ENCODE assay signal across 30 cellular contexts in genomic region chr10:125857185-125857760, GRCh38. TPM values are rescaled to one million over a fixed set of nuclear protein-coding genes. Genes with fewer than 3 reads are reported as not detected.
"Had no signal": no experiment of that assay in that cellular context is flagged by ENCODE, and none has a peak within 500 bp of the region (broad histone marks: within the 10 kb centered on the region; RNA-seq: fewer than 3 reads in every experiment).

No MANE protein-coding gene starts in this region.

- H3K27ac Mint-ChIP-seq: activated B cell treated with CpG ODN at 0.5 μM for 24 hours; activated CD4-positive, alpha-beta T cell treated with anti-CD3 and anti-CD28 coated beads, Interleukin-2, amount 10 ng/mL, durations not matched to agents 24 days and 14 days; activated CD8-positive, alpha-beta memory T cell treated with anti-CD3 and anti-CD28 coated beads, Interleukin-2, amount 10 ng/mL, durations not matched to agents 7 days and 5 days; activated naive CD4-positive, alpha-beta T cell treated with anti-CD3 and anti-CD28 coated beads, Interleukin-2, amount 50 U/mL, for 72 hours; activated naive CD8-positive, alpha-beta T cell treated with anti-CD3 and anti-CD28 coated beads, Interleukin-2, amount 50 U/mL, for 24 hours; activated T-cell treated with anti-CD3 and anti-CD28 coated beads, Interleukin-2, amount 50 U/mL, for 24 hours; activated T-helper 1 cell treated with anti-CD3 and anti-CD28 coated beads, Interleukin-12 subunit alpha, Interleukin-12 subunit beta, Interleukin-2, Interleukin-4 antibody, amounts not matched to agents 30 ng/mL and 10 ng/mL and 1 ng/mL, durations not matched to agents 14 hours and 24 hours and 36 hours had no signal

- H3K4me3 Mint-ChIP-seq: activated B cell treated with CpG ODN at 0.5 μM for 24 hours; activated CD4-positive, alpha-beta T cell treated with anti-CD3 and anti-CD28 coated beads, Interleukin-2, amount 10 ng/mL, durations not matched to agents 24 days and 14 days; activated CD8-positive, alpha-beta memory T cell treated with anti-CD3 and anti-CD28 coated beads, Interleukin-2, amount 10 ng/mL, durations not matched to agents 7 days and 5 days; activated naive CD8-positive, alpha-beta T cell treated with anti-CD3 and anti-CD28 coated beads, Interleukin-2, amount 50 U/mL, for 24 hours; activated T-cell treated with anti-CD3 and anti-CD28 coated beads, Interleukin-2, amount 50 U/mL, for 24 hours; activated T-helper 1 cell treated with anti-CD3 and anti-CD28 coated beads, Interleukin-12 subunit alpha, Interleukin-12 subunit beta, Interleukin-2, Interleukin-4 antibody, amounts not matched to agents 30 ng/mL and 10 ng/mL and 1 ng/mL, durations not matched to agents 14 hours and 24 hours and 36 hours had no signal

- DNase-seq: activated B cell treated with CpG ODN at 0.5 μM for 24 hours; activated CD4-positive, alpha-beta T cell treated with anti-CD3 and anti-CD28 coated beads for 1 hour; activated CD4-positive, alpha-beta T cell treated with anti-CD3 and anti-CD28 coated beads, Interleukin-2, amount 10 ng/mL, durations not matched to agents 24 days and 14 days; activated CD4-positive, alpha-beta T cell treated with anti-CD3 and anti-CD28 coated beads, Interleukin-2, amount 50 U/mL, for 48 hours; activated CD8-positive, alpha-beta memory T cell treated with anti-CD3 and anti-CD28 coated beads, Interleukin-2, amount 10 ng/mL, durations not matched to agents 7 days and 5 days; activated effector memory CD4-positive, alpha-beta T cell treated with Interleukin-2 at 50 U/mL for 16 hours; activated naive CD4-positive, alpha-beta T cell treated with Interleukin-2 at 50 U/mL for 16 hours; activated naive CD8-positive, alpha-beta T cell treated with anti-CD3 and anti-CD28 coated beads, Interleukin-2, amount 50 U/mL, for 24 hours; activated T-cell treated with anti-CD3 and anti-CD28 coated beads, Interleukin-2, amount 50 U/mL, for 24 hours; brain microvascular endothelial cell; Kasumi-1; KBM-7; MG63; MV-4-11; NCI-H1092 treated with DMSO at 0.1 percent for 48 hours; NCI-H1417 treated with DMSO at 0.1 percent for 48 hours; NCI-H1694; NCI-H2029 treated with DMSO at 0.1 percent for 48 hours; NCI-H345; NCI-H510A; NCI-H526 treated with DMSO at 0.1 percent for 48 hours; NCI-H82; OCI-M1; RPMI8226; SW 1271 had no signal

- H3K36me3 Mint-ChIP-seq: activated naive CD4-positive, alpha-beta T cell treated with anti-CD3 and anti-CD28 coated beads, Interleukin-2, amount 50 U/mL, for 72 hours had no signal

- H3K4me1 Mint-ChIP-seq: activated B cell treated with CpG ODN at 0.5 μM for 24 hours; activated CD4-positive, alpha-beta T cell treated with anti-CD3 and anti-CD28 coated beads, Interleukin-2, amount 10 ng/mL, durations not matched to agents 24 days and 14 days; activated CD8-positive, alpha-beta memory T cell treated with anti-CD3 and anti-CD28 coated beads, Interleukin-2, amount 10 ng/mL, durations not matched to agents 7 days and 5 days; activated naive CD8-positive, alpha-beta T cell treated with anti-CD3 and anti-CD28 coated beads, Interleukin-2, amount 50 U/mL, for 24 hours had no signal

- H3K27me3 Mint-ChIP-seq: activated B cell treated with CpG ODN at 0.5 μM for 24 hours; activated CD4-positive, alpha-beta T cell treated with anti-CD3 and anti-CD28 coated beads, Interleukin-2, amount 10 ng/mL, durations not matched to agents 24 days and 14 days; activated CD8-positive, alpha-beta memory T cell treated with anti-CD3 and anti-CD28 coated beads, Interleukin-2, amount 10 ng/mL, durations not matched to agents 7 days and 5 days; activated naive CD8-positive, alpha-beta T cell treated with anti-CD3 and anti-CD28 coated beads, Interleukin-2, amount 50 U/mL, for 24 hours; activated T-cell treated with anti-CD3 and anti-CD28 coated beads, Interleukin-2, amount 50 U/mL, for 24 hours had no signal

- ATAC-seq: activated CD8-positive, alpha-beta memory T cell treated with anti-CD3 and anti-CD28 coated beads, Interleukin-2, amount 10 ng/mL, durations not matched to agents 7 days and 5 days; activated naive CD4-positive, alpha-beta T cell treated with anti-CD3 and anti-CD28 coated beads, Interleukin-2, amount 50 U/mL, for 72 hours; activated naive CD8-positive, alpha-beta T cell treated with anti-CD3 and anti-CD28 coated beads, Interleukin-2, amount 50 U/mL, for 24 hours; Panc1; Right ventricle myocardium inferior had no signal

- H3K9me3 Mint-ChIP-seq: activated B cell treated with CpG ODN at 0.5 μM for 24 hours; activated CD4-positive, alpha-beta T cell treated with anti-CD3 and anti-CD28 coated beads, Interleukin-2, amount 10 ng/mL, durations not matched to agents 24 days and 14 days; activated naive CD4-positive, alpha-beta T cell treated with anti-CD3 and anti-CD28 coated beads, Interleukin-2, amount 50 U/mL, for 72 hours; activated naive CD8-positive, alpha-beta T cell treated with anti-CD3 and anti-CD28 coated beads, Interleukin-2, amount 50 U/mL, for 24 hours; activated T-cell treated with anti-CD3 and anti-CD28 coated beads, Interleukin-2, amount 50 U/mL, for 24 hours; activated T-helper 1 cell treated with anti-CD3 and anti-CD28 coated beads, Interleukin-12 subunit alpha, Interleukin-12 subunit beta, Interleukin-2, Interleukin-4 antibody, amounts not matched to agents 30 ng/mL and 10 ng/mL and 1 ng/mL, durations not matched to agents 14 hours and 24 hours and 36 hours had no signal

RNA-seq across cellular contexts. Expression of gene FANK1, which starts 39.1 kb away (rescaled TPM):
- total RNA-seq: activated CD4-positive, alpha-beta T cell treated with anti-CD3 and anti-CD28 coated beads, Interleukin-2, amount 10 ng/mL, durations not matched to agents 24 days and 14 days; activated T-helper 1 cell treated with anti-CD3 and anti-CD28 coated beads, Interleukin-12 subunit alpha, Interleukin-12 subunit beta, Interleukin-2, Interleukin-4 antibody, amounts not matched to agents 30 ng/mL and 10 ng/mL and 1 ng/mL, durations not matched to agents 14 hours and 24 hours and 36 hours; T-helper 1 cell treated with Interleukin-12 subunit alpha and Interleukin-12 subunit beta and Interleukin-4 antibody, amounts not matched to agents 30 ng/mL and 1 ng/mL, for 36 hours had no signal
